In the genomic region with DNA sequence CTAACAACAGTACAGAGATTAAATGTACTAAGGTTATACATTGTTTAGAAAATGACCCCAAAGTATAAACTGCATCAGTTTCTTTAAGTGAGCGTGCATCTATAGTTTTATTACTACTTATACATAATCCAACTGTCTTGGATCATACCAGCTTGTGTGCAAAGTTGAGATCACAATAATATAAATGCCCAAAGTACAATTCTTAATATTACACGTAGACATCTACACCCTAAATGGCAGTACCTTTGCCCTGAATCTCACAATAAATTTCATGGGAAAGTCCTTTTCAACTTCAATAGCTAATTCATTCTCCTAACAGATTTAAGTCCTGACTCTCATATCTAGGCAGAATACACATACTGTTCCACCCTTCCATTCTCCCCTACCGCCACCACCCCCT, we compare ENCODE assay signal across 23 cellular contexts.
"Had no signal": no experiment of that assay in that cellular context is flagged by ENCODE, and none has a peak within 500 bp of the region (broad histone marks: within the 10 kb centered on the region; RNA-seq: fewer than 3 reads in every experiment).

No MANE protein-coding gene starts in this region.

- H3K9me3 ChIP-seq: esophagus muscularis mucosa, lower lobe of right lung, prostate gland, right atrium auricular region, spleen, testis, tibial artery, upper lobe of left lung had no signal

- H3K4me1 ChIP-seq: esophagus muscularis mucosa, foreskin keratinocyte, neural progenitor cell, prostate gland, right atrium auricular region, testis, tibial artery had no signal

- H3K4me3 Mint-ChIP-seq: immature natural killer cell; naive thymus-derived CD4-positive, alpha-beta T cell; nephron; neural progenitor cell; stimulated activated memory B cell treated with anti-CD40 and anti-IgM and Interleukin-4, amounts not matched to agents 10 μg/mL and 1 μg/mL and 100 μg/mL, for 72 hours had no signal

- H3K9me3 Mint-ChIP-seq: immature natural killer cell; nephron; neural progenitor cell; stimulated activated memory B cell treated with anti-CD40 and anti-IgM and Interleukin-4, amounts not matched to agents 10 μg/mL and 1 μg/mL and 100 μg/mL, for 72 hours had no signal

- H3K27me3 ChIP-seq: esophagus muscularis mucosa, foreskin keratinocyte, neural progenitor cell, right atrium auricular region, spleen, testis, tibial artery, upper lobe of left lung had no signal

- H3K27ac Mint-ChIP-seq: immature natural killer cell; naive thymus-derived CD4-positive, alpha-beta T cell; nephron; neural progenitor cell; stimulated activated memory B cell treated with anti-CD40 and anti-IgM and Interleukin-4, amounts not matched to agents 10 μg/mL and 1 μg/mL and 100 μg/mL, for 72 hours had no signal

- H3K4me1 Mint-ChIP-seq: immature natural killer cell, nephron, neural progenitor cell had no signal

- H3K36me3 ChIP-seq: esophagus muscularis mucosa, neural progenitor cell, prostate gland, right atrium auricular region, spleen, tibial artery, upper lobe of left lung had no signal

- H3K36me3 Mint-ChIP-seq: immature natural killer cell; naive thymus-derived CD4-positive, alpha-beta T cell; neural progenitor cell; stimulated activated memory B cell treated with anti-CD40 and anti-IgM and Interleukin-4, amounts not matched to agents 10 μg/mL and 1 μg/mL and 100 μg/mL, for 72 hours had no signal

- ATAC-seq: left ventricle myocardium superior; lower lobe of right lung; sciatic nerve; stimulated activated memory B cell treated with anti-CD40 and anti-IgM and Interleukin-4, amounts not matched to agents 10 μg/mL and 1 μg/mL and 100 μg/mL, for 72 hours; stimulated activated naive CD8-positive, alpha-beta T cell treated with anti-CD3 and anti-CD28 coated beads, Interleukin-15, Interleukin-2, amounts not matched to agents 100 U/mL and 50 U/mL, for 24 hours had no signal

- DNase-seq: dermis blood vessel endothelial cell; effector memory CD4-positive, alpha-beta T cell; hypothalamus; immature natural killer cell; islet precursor cell; left ventricle myocardium superior; lower lobe of right lung; naive thymus-derived CD4-positive, alpha-beta T cell; spleen; stimulated activated CD4-positive, alpha-beta T cell treated with anti-CD3 and anti-CD28 coated beads, Interleukin-4, amount 100 ng/mL, for 4 hours; stimulated activated naive CD8-positive, alpha-beta T cell treated with anti-CD3 and anti-CD28 coated beads, Interleukin-15, Interleukin-2, amounts not matched to agents 100 U/mL and 50 U/mL, for 24 hours; testis; tibial artery; upper lobe of left lung had no signal

- H3K27me3 Mint-ChIP-seq: stimulated activated memory B cell treated with anti-CD40 and anti-IgM and Interleukin-4, amounts not matched to agents 10 μg/mL and 1 μg/mL and 100 μg/mL, for 72 hours had no signal

- H3K27ac ChIP-seq: coronary artery, esophagus muscularis mucosa, foreskin keratinocyte, lower lobe of right lung, neural progenitor cell, prostate gland, right atrium auricular region, spleen, testis, tibial artery, upper lobe of left lung had no signal

- H3K4me3 ChIP-seq: coronary artery, esophagus muscularis mucosa, lower lobe of right lung, neural progenitor cell, prostate gland, right atrium auricular region, spleen, testis, tibial artery, upper lobe of left lung had no signal
